ENCODE assay signal across 9 cellular contexts in the genomic region with DNA sequence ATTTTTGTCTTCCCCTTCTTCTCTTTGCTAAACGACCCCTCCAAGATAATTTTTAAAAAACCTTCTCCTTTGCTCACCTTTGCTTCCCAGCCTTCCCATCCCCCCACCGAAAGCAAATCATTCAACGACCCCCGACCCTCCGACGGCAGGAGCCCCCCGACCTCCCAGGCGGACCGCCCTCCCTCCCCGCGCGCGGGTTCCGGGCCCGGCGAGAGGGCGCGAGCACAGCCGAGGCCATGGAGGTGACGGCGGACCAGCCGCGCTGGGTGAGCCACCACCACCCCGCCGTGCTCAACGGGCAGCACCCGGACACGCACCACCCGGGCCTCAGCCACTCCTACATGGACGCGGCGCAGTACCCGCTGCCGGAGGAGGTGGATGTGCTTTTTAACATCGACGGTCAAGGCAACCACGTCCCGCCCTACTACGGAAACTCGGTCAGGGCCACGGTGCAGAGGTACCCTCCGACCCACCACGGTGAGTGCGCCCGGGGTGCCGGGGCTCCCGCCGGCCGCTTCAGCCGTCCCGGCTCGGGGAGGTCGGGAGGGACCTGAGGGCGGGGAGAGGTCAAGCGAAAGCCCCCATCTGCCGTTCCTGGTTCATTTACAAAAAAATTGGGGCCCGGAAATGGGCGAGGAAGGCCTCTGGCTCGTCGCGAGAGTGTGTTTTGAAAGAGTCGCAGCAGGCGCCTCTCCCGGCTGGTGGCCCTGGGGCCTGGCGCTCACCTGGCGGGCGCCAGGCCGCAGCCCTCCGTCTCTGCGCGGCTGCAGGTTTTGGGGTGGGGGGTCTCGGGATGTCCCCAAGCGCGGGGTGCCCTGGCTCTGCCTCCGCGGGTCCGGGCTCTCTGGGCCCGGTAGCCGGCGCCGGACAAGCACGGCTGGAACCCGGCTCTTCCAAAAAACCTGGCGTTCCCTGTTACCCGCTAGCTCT. TPM values are rescaled to one million over a fixed set of nuclear protein-coding genes. Genes with fewer than 3 reads are reported as not detected.
DNase-seq lines count a peak whose midpoint lies in the region; ATAC-seq, FAIRE-seq and TF ChIP-seq lines count a peak whose summit lies in the region.
"Had no signal": no experiment of that assay in that cellular context is flagged by ENCODE, and none has a peak within 500 bp of the region (broad histone marks: within the 10 kb centered on the region; RNA-seq: fewer than 3 reads in every experiment).

No MANE protein-coding gene starts in this region.

- TF ChIP-seq EP300 in GM12878 (IDR thresholded peaks at IDR 0.05; ENCODE audit: borderline replicate concordance in 1 of 2, control insufficient read depth in 1 of 2, low read depth in 2 of 2, low read length in 2 of 2), result no peak
- no peak for TF ChIP-seq EP300 in upper lobe of left lung (IDR thresholded peaks at IDR 0.05)

- H3K4me1 Mint-ChIP-seq in memory B cell, result peaks cover 20% of the 10 kb centered on the region

- CTCF ChIA-PET in GM12878 (lab: Yijun Ruan, JAX), result interaction anchor here (1.4 kb wide), 1 partner anchor 421 kb away, joined by 3 read pairs; no protein-coding TSS in a partner anchor

- TF ChIP-seq RAD21 in GM12878 (IDR thresholded peaks at IDR 0.05; ENCODE audit: insufficient read depth, low read depth, low read length), result no peak

- peak overlapping the region; percentile 53; the same call in 1 of the 2 replicates for H3K9ac ChIP-seq in GM12878 (ENCODE audit: control insufficient read depth, insufficient read depth, low read length)

- BruUV-seq in GM12878 (replicated peaks; lab: Mats Ljungman, UMichigan), result no TSS peak

- intact Hi-C loops in GM12878 (cut with micrococcal nuclease; ENCODE audit: unreplicated experiment), result loop anchor here (10.0 kb wide), 3 partner anchors 309 to 1249 kb away; no protein-coding TSS in a partner anchor

- peak overlapping the region; percentile 63 for H3K4me3 ChIP-seq in GM12878
- H3K4me3 ChIP-seq in upper lobe of left lung, result peak overlapping the region; percentile 6 to 60 (median 54)

- DNase-seq in activated T-cell treated with anti-CD3 and anti-CD28 coated beads, Interleukin-2, amount 50 U/mL, for 1 hour, result peak; percentile 60
- DNase-seq in activated T-cell treated with anti-CD3 and anti-CD28 coated beads for 4 hours (no peak), GM12878 (ENCODE audit: low read depth, low spot score) (no peak), memory B cell (ENCODE audit: low spot score in 2 of 2) (peak in 1 of 2 donors; percentile 35), upper lobe of left lung (peak in 1 of 2 donors; percentile 87), caudate nucleus (lab: John Stamatoyannopoulos, UW) (no peak)

- FAIRE-seq in GM12878 (lab: Jason Lieb, UNC), result no peak

- peaks cover 20% of the 10 kb centered on the region for H3K27me3 Mint-ChIP-seq in memory B cell

- H3K36me3 ChIP-seq in GM12878 (ENCODE audit: control insufficient read depth in 2 of 2, insufficient read depth in 2 of 2, low read length in 1 of 2) (no peaks in the 10 kb centered on the region), upper lobe of left lung (no peaks in the 10 kb centered on the region)

- H3K27ac ChIP-seq in GM12878 (ENCODE audit: control insufficient read depth, insufficient read depth), result peak overlapping the region; percentile 25
- H3K27ac ChIP-seq in upper lobe of left lung, result peak overlapping the region; percentile 61 to 88 (median 82)
- no peak overlapping the region for H3K27ac ChIP-seq in caudate nucleus (ENCODE audit: low read depth, low read length)

- H3K36me3 Mint-ChIP-seq in memory B cell, result peaks cover 1% of the 10 kb centered on the region

- TF ChIP-seq CTCF in GM12878 (IDR thresholded peaks at IDR 0.05 in 2 of 3, conservative IDR thresholded peaks at IDR 0.05 in 1 of 3; ENCODE audit: control insufficient read depth in 2 of 3, extremely low read depth in 1 of 3, insufficient read depth in 1 of 3, low read depth in 3 of 3, low read length in 3 of 3), result no peak
- TF ChIP-seq CTCF in upper lobe of left lung (IDR thresholded peaks at IDR 0.05), result no peak

- peaks cover 7 to 8% of the 10 kb centered on the region in 2 experiments; a peak in 3 of 4 replicates for H3K27me3 ChIP-seq in GM12878 (replicated peaks in 1 of 2; ENCODE audit: control insufficient read depth in 2 of 2, insufficient read depth in 2 of 2, low read length in 1 of 2)
- H3K27me3 ChIP-seq in upper lobe of left lung, result peaks cover 0 to 71% (median 38%) of the 10 kb centered on the region in 4 donors

- no peaks in the 10 kb centered on the region for H3K79me2 ChIP-seq in GM12878 (ENCODE audit: control insufficient read depth, insufficient read depth, low read length)

- H3K4me1 ChIP-seq in GM12878 (ENCODE audit: control insufficient read depth, insufficient read depth, low read length) (peaks cover 3% of the 10 kb centered on the region; the same call in 1 of the 2 replicates), upper lobe of left lung (peaks cover 45 to 88% (median 64%) of the 10 kb centered on the region in 4 donors)

- no peak overlapping the region for H3K27ac Mint-ChIP-seq in memory B cell

- RAD21 ChIA-PET in GM12878 (lab: Charles Lee; ENCODE audit: unreplicated experiment), result interaction anchor here (0.9 kb wide), 1 partner anchor 1152 kb away, joined by 3 read pairs; no protein-coding TSS in a partner anchor

- no peaks in the 10 kb centered on the region for H4K20me1 ChIP-seq in GM12878 (ENCODE audit: control insufficient read depth, insufficient read depth)

- SMC1A ChIA-PET in GM12878 (lab: Charles Lee; ENCODE audit: uncharacterized antibody, unreplicated experiment), result interaction anchor here (0.7 to 1.6 kb wide), 2 partner anchors 12 to 48 kb away, joined by 3 to 7 read pairs; no protein-coding TSS in a partner anchor

- WGBS in GM12878 (ENCODE audit: insufficient coverage, insufficient replicate concordance, low lambda C conversion rate, missing lambda C conversion rate), result 35% methylated on average over 59 of the region's 85 CpGs
- 8 to 12% methylated on average over 33 to 51 of the region's 85 CpGs for WGBS in upper lobe of left lung, 2 donors

- TF ChIP-seq POLR2A in GM12878 (IDR thresholded peaks at IDR 0.05; ENCODE audit: low read depth, low read length) (no peak), upper lobe of left lung (IDR thresholded peaks at IDR 0.05) (no peak)

- ATAC-seq in GM12878, result peak; percentile 30
- no peak for ATAC-seq in memory B cell (ENCODE audit: low read depth)
- no peak for ATAC-seq in upper lobe of left lung (ENCODE audit: low FRiP score in 2 of 2)
- ATAC-seq in HG03460 (IDR thresholded peaks at IDR 0.05; ENCODE audit: unreplicated experiment), result no peak
- ATAC-seq in HG02981 (IDR thresholded peaks at IDR 0.05; ENCODE audit: unreplicated experiment), result no peak

- H3K4me2 ChIP-seq in GM12878 (ENCODE audit: control insufficient read depth, insufficient read depth), result peak overlapping the region; percentile 41

- H3K9me3 Mint-ChIP-seq in memory B cell, result no peaks in the 10 kb centered on the region

- peak overlapping the region; percentile 76 for H3K4me3 Mint-ChIP-seq in memory B cell

- peak overlapping the region; percentile 42 for H2AFZ ChIP-seq in GM12878 (ENCODE audit: control insufficient read depth, low read depth, low read length)

- no peaks in the 10 kb centered on the region for H3K9me3 ChIP-seq in GM12878 (replicated peaks; ENCODE audit: control insufficient read depth, insufficient read depth, low read length)
- no peaks in the 10 kb centered on the region for H3K9me3 ChIP-seq in upper lobe of left lung

- in situ Hi-C loops in GM12878 (cut with MboI), result no loop called here

- POLR2A ChIA-PET in GM12878 (lab: Charles Lee), result interaction anchor here (0.5 kb wide), 1 partner anchor 423 kb away, joined by 3 read pairs; no protein-coding TSS in a partner anchor

TF ChIP-seq in GM12878, 131 proteins besides CTCF, POLR2A, EP300 and RAD21 (continues in another document):
- no peak for TF ChIP-seq NR2C1 (IDR thresholded peaks at IDR 0.05)
- no peak for TF ChIP-seq SMAD5 (IDR thresholded peaks at IDR 0.05; ENCODE audit: low read depth)
- TF ChIP-seq ZZZ3 (IDR thresholded peaks at IDR 0.05; ENCODE audit: control insufficient read depth, insufficient read length, low read depth), result no peak
- TF ChIP-seq RB1 (IDR thresholded peaks at IDR 0.05; ENCODE audit: borderline replicate concordance), result no peak
- no peak for TF ChIP-seq DPF2 (IDR thresholded peaks at IDR 0.05)
- TF ChIP-seq SPI1 (IDR thresholded peaks at IDR 0.05; ENCODE audit: borderline replicate concordance, insufficient read depth, low read depth, low read length), result no peak
- no peak for TF ChIP-seq SIX5 (IDR thresholded peaks at IDR 0.05; ENCODE audit: low read depth, low read length, severe bottlenecking)
- TF ChIP-seq, protein P1, sequence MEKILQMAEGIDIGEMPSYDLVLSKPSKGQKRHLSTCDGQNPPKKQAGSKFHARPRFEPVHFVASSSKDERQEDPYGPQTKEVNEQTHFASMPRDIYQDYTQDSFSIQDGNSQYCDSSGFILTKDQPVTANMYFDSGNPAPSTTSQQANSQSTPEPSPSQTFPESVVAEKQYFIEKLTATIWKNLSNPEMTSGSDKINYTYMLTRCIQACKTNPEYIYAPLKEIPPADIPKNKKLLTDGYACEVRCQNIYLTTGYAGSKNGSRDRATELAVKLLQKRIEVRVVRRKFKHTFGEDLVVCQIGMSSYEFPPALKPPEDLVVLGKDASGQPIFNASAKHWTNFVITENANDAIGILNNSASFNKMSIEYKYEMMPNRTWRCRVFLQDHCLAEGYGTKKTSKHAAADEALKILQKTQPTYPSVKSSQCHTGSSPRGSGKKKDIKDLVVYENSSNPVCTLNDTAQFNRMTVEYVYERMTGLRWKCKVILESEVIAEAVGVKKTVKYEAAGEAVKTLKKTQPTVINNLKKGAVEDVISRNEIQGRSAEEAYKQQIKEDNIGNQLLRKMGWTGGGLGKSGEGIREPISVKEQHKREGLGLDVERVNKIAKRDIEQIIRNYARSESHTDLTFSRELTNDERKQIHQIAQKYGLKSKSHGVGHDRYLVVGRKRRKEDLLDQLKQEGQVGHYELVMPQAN (conservative IDR thresholded peaks at IDR 0.05), result 0 out of 2 replicates have a peak, but pooled peaks have one; percentile 17

RNA-seq across cellular contexts. Expression of a gene that starts 1.2 kb away (rescaled TPM):
- total RNA-seq in GM12878 (2013; cell fraction: nucleolus; rRNA removed), result 4.2 and 4.7 TPM in 2 replicates
- total RNA-seq in GM12878 (2014; rRNA removed) (0.05 and 0.40 TPM in 2 replicates), GM12878 (2014; rRNA removed; fragmentation: Illumina TruSeq; extraction: Trizol) (0.14 and 0.18 TPM in 2 replicates), GM12878 (2021) (0.64 and 0.80 TPM in 2 replicates), upper lobe of left lung (1 to 10 TPM in 4 of 6 donors, under 1 TPM in 2; 0.22 to 6.3 (median 2.7) TPM)
- 0.39 TPM for polyA plus RNA-seq in GM12878 (2011; ENCODE audit: low read depth)
- polyA plus RNA-seq in GM12878 (2011; rRNA removed) (0.33 and 0.52 TPM in 2 replicates), GM12878 (2014; fragmentation: Illumina TruSeq; extraction: Trizol) (0.15 and 0.25 TPM in 2 replicates), GM12878 (2014; fragmentation: Nextera tagmentation; extraction: Ambion mirVana) (under 1 TPM; 0.19 to 0.33 TPM), GM12878 (2014; rRNA removed) (0.08 TPM in 2 replicates), GM12878 (2016; fragmentation: Nextera tagmentation; extraction: Ambion mirVana) (under 1 TPM; 0.25 to 0.67 TPM)
- polyA plus RNA-seq in GM12878 (2011; cell fraction: cytosol; rRNA removed), result 0.20 and 0.33 TPM in 2 replicates
- 1.3 TPM in 2 replicates for polyA plus RNA-seq in GM12878 (2011; cell fraction: nucleus; rRNA removed)
- polyA plus RNA-seq in GM12878 (2012), result 0.77 and 0.96 TPM in 2 replicates
- 0.15 and 0.46 TPM in 2 replicates for polyA minus RNA-seq in GM12878 (2011; rRNA and poly(A)+ RNA removed)
- 0.80 TPM in 1 of 2 replicates, not detected in the other for polyA minus RNA-seq in GM12878 (2011; cell fraction: cytosol; rRNA and poly(A)+ RNA removed)
- polyA minus RNA-seq in GM12878 (2011; cell fraction: nucleus; rRNA and poly(A)+ RNA removed), result 0.60 and 1.1 TPM in 2 replicates
- total RNA-seq: fibroblast of villous mesenchyme had no signal
